Comparison of ENCODE assay signal across 11 cellular contexts in the genomic region with DNA sequence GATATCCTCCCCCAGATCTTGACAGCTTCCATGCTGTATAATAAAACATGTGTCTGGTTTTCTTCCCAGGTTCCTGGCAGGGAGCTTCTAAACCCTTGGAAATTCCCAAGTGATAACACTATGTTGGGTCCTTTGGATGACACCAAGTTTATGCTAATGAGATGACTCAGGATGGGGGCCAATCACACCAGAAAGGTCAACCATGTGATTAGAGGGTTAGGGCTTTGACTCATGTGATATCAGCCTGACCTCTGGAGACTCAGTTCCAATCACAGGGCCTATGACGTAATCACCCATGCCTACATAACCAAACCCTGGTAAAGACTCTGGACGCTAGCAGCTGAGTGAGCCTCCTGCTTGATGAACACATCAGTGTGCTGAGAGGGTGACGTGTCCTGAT.
DNase-seq lines count a peak whose midpoint lies in the region; ATAC-seq and TF ChIP-seq lines count a peak whose summit lies in the region.
"Had no signal": no experiment of that assay in that cellular context is flagged by ENCODE, and none has a peak within 500 bp of the region (broad histone marks: within the 10 kb centered on the region; RNA-seq: fewer than 3 reads in every experiment).

No MANE protein-coding gene starts in this region.

- H3K36me3 Mint-ChIP-seq in stimulated activated naive B cell treated with anti-CD40 and anti-IgM and Interleukin-4, amounts not matched to agents 10 μg/mL and 1 μg/mL and 100 μg/mL, for 72 hours: no peaks in the 10 kb centered on the region

- no peaks in the 10 kb centered on the region for H3K4me1 Mint-ChIP-seq in stimulated activated naive B cell treated with anti-CD40 and anti-IgM and Interleukin-4, amounts not matched to agents 10 μg/mL and 1 μg/mL and 100 μg/mL, for 72 hours

- no peak overlapping the region for H3K27ac Mint-ChIP-seq in stimulated activated naive B cell treated with anti-CD40 and anti-IgM and Interleukin-4, amounts not matched to agents 10 μg/mL and 1 μg/mL and 100 μg/mL, for 72 hours
- H3K27ac Mint-ChIP-seq: stimulated activated naive CD8-positive, alpha-beta T cell treated with anti-CD3 and anti-CD28 coated beads, Interleukin-15, Interleukin-2, amounts not matched to agents 100 ng/mL and 50 ng/mL, for 24 hours had no signal

- peak; percentile 32 for ATAC-seq in SK-N-SH treated with all-trans-retinoic acid at 6 μM for 48 hours
- ATAC-seq in GM18907 (IDR thresholded peaks at IDR 0.05; ENCODE audit: unreplicated experiment): no peak
- ATAC-seq in stimulated activated naive B cell treated with anti-CD40 and anti-IgM and Interleukin-4, amounts not matched to agents 10 μg/mL and 1 μg/mL and 100 μg/mL, for 72 hours (replicated peaks): no peak

- no peak overlapping the region for H3K4me3 Mint-ChIP-seq in stimulated activated naive B cell treated with anti-CD40 and anti-IgM and Interleukin-4, amounts not matched to agents 10 μg/mL and 1 μg/mL and 100 μg/mL, for 72 hours
- H3K4me3 Mint-ChIP-seq: stimulated activated naive CD8-positive, alpha-beta T cell treated with anti-CD3 and anti-CD28 coated beads, Interleukin-15, Interleukin-2, amounts not matched to agents 100 ng/mL and 50 ng/mL, for 24 hours had no signal

- DNase-seq in ELR (ENCODE audit: low read depth): peak; percentile 86
- DNase-seq in foreskin fibroblast: peak; percentile 38 to 71
- peak; percentile 84 for DNase-seq in renal cortical epithelial cell (ENCODE audit: low read depth)
- no peak for DNase-seq in NCI-H526 (lab: John Stamatoyannopoulos, UW)
- no peak for DNase-seq in stimulated activated naive B cell treated with anti-CD40 and anti-IgM and Interleukin-4, amounts not matched to agents 10 μg/mL and 1 μg/mL and 100 μg/mL, for 72 hours
- DNase-seq in DMS79 treated with DMSO at 0.1 percent for 48 hours (lab: John Stamatoyannopoulos, UW): no peak
- DNase-seq: cerebellar nuclear complex, SIG-M5 had no signal

- peaks cover 0 to 2% of the 10 kb centered on the region in 2 donors for H3K9me3 Mint-ChIP-seq in stimulated activated naive B cell treated with anti-CD40 and anti-IgM and Interleukin-4, amounts not matched to agents 10 μg/mL and 1 μg/mL and 100 μg/mL, for 72 hours
- H3K9me3 Mint-ChIP-seq: stimulated activated naive CD8-positive, alpha-beta T cell treated with anti-CD3 and anti-CD28 coated beads, Interleukin-15, Interleukin-2, amounts not matched to agents 100 ng/mL and 50 ng/mL, for 24 hours had no signal

- H3K4me3 ChIP-seq in foreskin fibroblast (ENCODE audit: low read depth in 1 of 2, low read length in 2 of 2): no peak overlapping the region

- no peak for TF ChIP-seq CTCF in foreskin fibroblast (IDR thresholded peaks at IDR 0.05; ENCODE audit: low read depth, low read length)

- H3K27me3 Mint-ChIP-seq in stimulated activated naive B cell treated with anti-CD40 and anti-IgM and Interleukin-4, amounts not matched to agents 10 μg/mL and 1 μg/mL and 100 μg/mL, for 72 hours: no peaks in the 10 kb centered on the region
- H3K27me3 Mint-ChIP-seq: stimulated activated naive CD8-positive, alpha-beta T cell treated with anti-CD3 and anti-CD28 coated beads, Interleukin-15, Interleukin-2, amounts not matched to agents 100 ng/mL and 50 ng/mL, for 24 hours had no signal

TF ChIP-seq in SK-N-SH treated with all-trans-retinoic acid at 6 μM for 48 hours, 23 proteins besides CTCF, POLR2A, EP300 and RAD21:
- TF ChIP-seq ISL1 (CRISPR knock-in tag; IDR thresholded peaks at IDR 0.05): 0 out of 2 replicates have a peak, but pooled peaks have one; percentile 34
- TF ChIP-seq, protein P1, sequence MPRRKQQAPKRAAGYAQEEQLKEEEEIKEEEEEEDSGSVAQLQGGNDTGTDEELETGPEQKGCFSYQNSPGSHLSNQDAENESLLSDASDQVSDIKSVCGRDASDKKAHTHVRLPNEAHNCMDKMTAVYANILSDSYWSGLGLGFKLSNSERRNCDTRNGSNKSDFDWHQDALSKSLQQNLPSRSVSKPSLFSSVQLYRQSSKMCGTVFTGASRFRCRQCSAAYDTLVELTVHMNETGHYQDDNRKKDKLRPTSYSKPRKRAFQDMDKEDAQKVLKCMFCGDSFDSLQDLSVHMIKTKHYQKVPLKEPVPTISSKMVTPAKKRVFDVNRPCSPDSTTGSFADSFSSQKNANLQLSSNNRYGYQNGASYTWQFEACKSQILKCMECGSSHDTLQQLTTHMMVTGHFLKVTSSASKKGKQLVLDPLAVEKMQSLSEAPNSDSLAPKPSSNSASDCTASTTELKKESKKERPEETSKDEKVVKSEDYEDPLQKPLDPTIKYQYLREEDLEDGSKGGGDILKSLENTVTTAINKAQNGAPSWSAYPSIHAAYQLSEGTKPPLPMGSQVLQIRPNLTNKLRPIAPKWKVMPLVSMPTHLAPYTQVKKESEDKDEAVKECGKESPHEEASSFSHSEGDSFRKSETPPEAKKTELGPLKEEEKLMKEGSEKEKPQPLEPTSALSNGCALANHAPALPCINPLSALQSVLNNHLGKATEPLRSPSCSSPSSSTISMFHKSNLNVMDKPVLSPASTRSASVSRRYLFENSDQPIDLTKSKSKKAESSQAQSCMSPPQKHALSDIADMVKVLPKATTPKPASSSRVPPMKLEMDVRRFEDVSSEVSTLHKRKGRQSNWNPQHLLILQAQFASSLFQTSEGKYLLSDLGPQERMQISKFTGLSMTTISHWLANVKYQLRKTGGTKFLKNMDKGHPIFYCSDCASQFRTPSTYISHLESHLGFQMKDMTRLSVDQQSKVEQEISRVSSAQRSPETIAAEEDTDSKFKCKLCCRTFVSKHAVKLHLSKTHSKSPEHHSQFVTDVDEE (CRISPR knock-in tag; IDR thresholded peaks at IDR 0.05): no peak
- TF ChIP-seq, protein P2, sequence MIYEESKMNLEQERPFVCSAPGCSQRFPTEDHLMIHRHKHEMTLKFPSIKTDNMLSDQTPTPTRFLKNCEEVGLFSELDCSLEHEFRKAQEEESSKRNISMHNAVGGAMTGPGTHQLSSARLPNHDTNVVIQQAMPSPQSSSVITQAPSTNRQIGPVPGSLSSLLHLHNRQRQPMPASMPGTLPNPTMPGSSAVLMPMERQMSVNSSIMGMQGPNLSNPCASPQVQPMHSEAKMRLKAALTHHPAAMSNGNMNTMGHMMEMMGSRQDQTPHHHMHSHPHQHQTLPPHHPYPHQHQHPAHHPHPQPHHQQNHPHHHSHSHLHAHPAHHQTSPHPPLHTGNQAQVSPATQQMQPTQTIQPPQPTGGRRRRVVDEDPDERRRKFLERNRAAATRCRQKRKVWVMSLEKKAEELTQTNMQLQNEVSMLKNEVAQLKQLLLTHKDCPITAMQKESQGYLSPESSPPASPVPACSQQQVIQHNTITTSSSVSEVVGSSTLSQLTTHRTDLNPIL (CRISPR knock-in tag; IDR thresholded peaks at IDR 0.05; ENCODE audit: low read depth): 0 out of 2 replicates have a peak, but pooled peaks have one; percentile 36

Comparison
In these comparisons a context has a peak if more than half of its experiments do, and no peak if none do; other contexts are left out.
1. DNase-seq: peak in ELR (single experiment), foreskin fibroblast (2 of 2) and renal cortical epithelial cell (single experiment); none in NCI-H526 (0 of 2), stimulated activated naive B cell treated with anti-CD40 and anti-IgM and Interleukin-4, amounts not matched to agents 10 μg/mL and 1 μg/mL and 100 μg/mL, for 72 hours (single experiment) and DMS79 treated with DMSO at 0.1 percent for 48 hours (single experiment).